8 cellular contexts compared by ENCODE assay signal in genomic region chr4:38523524-38524448, GRCh38.
A peak's percentile ranks its signal among the peaks of the same experiment; 100 is the strongest.
DNase-seq lines count a peak whose midpoint lies in the region; ATAC-seq, FAIRE-seq and TF ChIP-seq lines count a peak whose summit lies in the region.

No MANE protein-coding gene starts in this region.

- H3K4me1 Mint-ChIP-seq in activated CD4-positive, alpha-beta T cell treated with anti-CD3 and anti-CD28 coated beads for 36 hours: peaks cover 20% of the 10 kb centered on the region

- H3K9me3 ChIP-seq in right atrium auricular region (no peaks in the 10 kb centered on the region), keratinocyte (ENCODE audit: control insufficient read depth, low read depth, low read length) (no peaks in the 10 kb centered on the region)

- no peaks in the 10 kb centered on the region for H3K9me1 ChIP-seq in keratinocyte (ENCODE audit: control insufficient read depth, extremely low read depth, insufficient read depth, low read length)

- peaks cover 4% of the 10 kb centered on the region for H3K27me3 Mint-ChIP-seq in activated CD4-positive, alpha-beta T cell treated with anti-CD3 and anti-CD28 coated beads for 36 hours

- H3K27ac Mint-ChIP-seq in activated CD4-positive, alpha-beta T cell treated with anti-CD3 and anti-CD28 coated beads for 36 hours: peak overlapping the region; percentile 58

- H3K36me3 ChIP-seq in right atrium auricular region (no peaks in the 10 kb centered on the region), keratinocyte (ENCODE audit: control insufficient read depth in 2 of 2, extremely low read depth in 1 of 2, insufficient read depth in 2 of 2, low read length in 2 of 2) (no peaks in the 10 kb centered on the region)

- no peaks in the 10 kb centered on the region for H3K79me2 ChIP-seq in keratinocyte (ENCODE audit: control insufficient read depth, insufficient read depth, low read length)

- H3K9me3 Mint-ChIP-seq in activated CD4-positive, alpha-beta T cell treated with anti-CD3 and anti-CD28 coated beads for 36 hours (ENCODE audit: low read depth): no peaks in the 10 kb centered on the region

- no peaks in the 10 kb centered on the region for H4K20me1 ChIP-seq in keratinocyte (ENCODE audit: control insufficient read depth, extremely low read depth, insufficient read depth, low read length)

- peak overlapping the region; percentile 9 for H3K4me3 Mint-ChIP-seq in activated CD4-positive, alpha-beta T cell treated with anti-CD3 and anti-CD28 coated beads for 36 hours

- ATAC-seq in Right ventricle myocardium superior (ENCODE audit: poor library complexity): peak; percentile 74
- ATAC-seq in HG03280 (IDR thresholded peaks at IDR 0.05; ENCODE audit: unreplicated experiment): peak; percentile 96
- ATAC-seq in activated CD4-positive, alpha-beta T cell treated with anti-CD3 and anti-CD28 coated beads for 36 hours: peak; percentile 88

- H3K36me3 Mint-ChIP-seq in activated CD4-positive, alpha-beta T cell treated with anti-CD3 and anti-CD28 coated beads for 36 hours (ENCODE audit: low read depth): peaks cover 7% of the 10 kb centered on the region

- peak overlapping the region; percentile 4 for H2AFZ ChIP-seq in keratinocyte (ENCODE audit: control insufficient read depth, low read length)

- FAIRE-seq in keratinocyte (lab: Jason Lieb, UNC): peak; percentile 64

- TF ChIP-seq CTCF in right atrium auricular region (IDR thresholded peaks at IDR 0.05) (no peak), keratinocyte (optimal IDR thresholded peaks at IDR 0.05 in 1 of 3, IDR thresholded peaks at IDR 0.05 in 1 of 3, conservative IDR thresholded peaks at IDR 0.05 in 1 of 3; ENCODE audit: extremely low read depth in 1 of 3, insufficient read depth in 2 of 3, low read length in 3 of 3) (no peak)

- CTCF ChIA-PET in activated CD4-positive, alpha-beta T cell treated with anti-CD3 and anti-CD28 coated beads for 36 hours (lab: Charles Lee): interaction anchor here (0.6 to 1.4 kb wide), 6 partner anchors 10 to 696 kb away, joined by 3 to 5 read pairs (median 3); no protein-coding TSS in a partner anchor

- DNase-seq in Right ventricle myocardium superior (no peak), right atrium auricular region (ENCODE audit: low spot score) (no peak), keratinocyte (ENCODE audit: low read depth, low spot score) (peak; percentile 21), 8988T (no peak), iPS-NIHi11 (ENCODE audit: low spot score) (no peak), SW 1271 (lab: John Stamatoyannopoulos, UW) (no peak)
- peak; percentile 76 for DNase-seq in activated CD4-positive, alpha-beta T cell treated with anti-CD3 and anti-CD28 coated beads for 36 hours

- intact Hi-C loops in Right ventricle myocardium superior (cut with DNase I): no loop called here
- intact Hi-C loops in activated CD4-positive, alpha-beta T cell treated with anti-CD3 and anti-CD28 coated beads for 36 hours (cut with DNase I, micrococcal nuclease): loop anchor here (1.0 to 10.0 kb wide), 9 partner anchors 38 to 391 kb away; no protein-coding TSS in a partner anchor

- H3K4me3 ChIP-seq in right atrium auricular region: no peak overlapping the region
- peak overlapping the region in 1 of 3 experiments; percentile 0 for H3K4me3 ChIP-seq in keratinocyte (ENCODE audit: control insufficient read depth in 2 of 3, extremely low read depth in 1 of 3, insufficient read depth in 2 of 3, low read depth in 1 of 3, low read length in 3 of 3)

- POLR2A ChIA-PET in activated CD4-positive, alpha-beta T cell treated with anti-CD3 and anti-CD28 coated beads for 36 hours (lab: Charles Lee): interaction anchor here (0.7 to 1.1 kb wide), 3 partner anchors 235 to 395 kb away, joined by 4 to 6 read pairs (median 5); no protein-coding TSS in a partner anchor

- H3K27me3 ChIP-seq in right atrium auricular region: no peaks in the 10 kb centered on the region
- H3K27me3 ChIP-seq in keratinocyte (ENCODE audit: control insufficient read depth, extremely low read depth, insufficient read depth, low read length): no peaks in the 10 kb centered on the region

- no peak overlapping the region for H3K27ac ChIP-seq in right atrium auricular region
- peak overlapping the region; percentile 62 for H3K27ac ChIP-seq in keratinocyte (ENCODE audit: control insufficient read depth, insufficient read depth, low read length)

- H3K4me1 ChIP-seq in right atrium auricular region: no peaks in the 10 kb centered on the region
- H3K4me1 ChIP-seq in keratinocyte (ENCODE audit: control insufficient read depth, extremely low read depth, insufficient read depth, low read length): peaks cover 11% of the 10 kb centered on the region

- H3K4me2 ChIP-seq in keratinocyte (ENCODE audit: control insufficient read depth, extremely low read depth, insufficient read depth, low read depth, low read length): peak overlapping the region; percentile 60

- dilution Hi-C loops in keratinocyte (cut with MboI; ENCODE audit: extremely low pct_ligation_motif_present, low sequenced_read_pairs): no loop called here

- H3K9ac ChIP-seq in keratinocyte (ENCODE audit: control insufficient read depth, extremely low read depth, insufficient read depth, low read length): peak overlapping the region; percentile 14

Comparison
In these comparisons a context has a peak if more than half of its experiments do, and no peak if none do; other contexts are left out.
1. DNase-seq: peak in activated CD4-positive, alpha-beta T cell treated with anti-CD3 and anti-CD28 coated beads for 36 hours (single experiment) and keratinocyte (single experiment); none in Right ventricle myocardium superior (single experiment), right atrium auricular region (single experiment), 8988T (single experiment), iPS-NIHi11 (single experiment) and SW 1271 (0 of 2).
2. Peak in every context shown above with its lines, with median percentiles within 50 percentile points of each other: ATAC-seq.